ENCODE assay signal across 1 cellular context in the genomic region with DNA sequence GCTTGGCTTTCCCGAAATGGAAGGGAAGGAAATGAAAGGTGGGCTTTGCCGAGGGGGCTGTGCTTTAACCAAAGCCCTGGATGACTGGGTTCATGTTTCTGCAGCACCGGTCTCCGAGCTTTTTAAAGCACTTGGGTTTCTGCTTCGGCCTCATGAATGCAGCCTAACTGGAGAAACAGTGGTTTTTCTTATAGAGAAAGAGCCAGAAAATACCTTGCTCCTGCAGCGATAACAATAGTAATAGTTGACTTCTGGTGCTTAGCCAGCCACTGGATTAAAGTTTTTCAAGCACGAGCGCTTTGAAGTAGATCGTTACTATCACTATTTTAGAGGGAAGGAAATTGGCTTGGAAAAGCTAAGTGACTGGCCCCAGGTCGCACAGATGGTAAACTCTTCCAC.
TF ChIP-seq lines count a peak whose summit lies in the region.

No MANE protein-coding gene starts in this region.

TF ChIP-seq in IMR-90, 13 proteins besides CTCF, POLR2A, EP300 and RAD21 (continued from another document):
- TF ChIP-seq CHD1 (IDR thresholded peaks at IDR 0.05; ENCODE audit: low read depth, low read length) (no peak), BHLHE40 (IDR thresholded peaks at IDR 0.05; ENCODE audit: low read depth, low read length) (no peak), SMC3 (IDR thresholded peaks at IDR 0.05; ENCODE audit: low read depth, low read length) (no peak), MAFK (IDR thresholded peaks at IDR 0.05; ENCODE audit: low read depth, low read length) (no peak), NFE2L2 (IDR thresholded peaks at IDR 0.05; ENCODE audit: low read depth, low read length) (no peak)
